Comparison of ENCODE assay signal across 21 cellular contexts in genomic region chr11:70460111-70460510, GRCh38.
"Had no signal": no experiment of that assay in that cellular context is flagged by ENCODE, and none has a peak within 500 bp of the region (broad histone marks: within the 10 kb centered on the region; RNA-seq: fewer than 3 reads in every experiment).

No MANE protein-coding gene starts in this region.

- H3K27ac ChIP-seq: coronary artery, heart left ventricle, neutrophil, stomach, thoracic aorta, transverse colon had no signal

- H3K9me3 ChIP-seq: heart left ventricle, neutrophil, stomach, thoracic aorta, transverse colon had no signal

- FAIRE-seq: frontal cortex, small intestine, urothelium cell line had no signal

- H3K4me3 ChIP-seq: coronary artery, heart left ventricle, lung, stomach, thoracic aorta, transverse colon had no signal

- H3K36me3 ChIP-seq: heart left ventricle, neutrophil, stomach, thoracic aorta, transverse colon had no signal

- ATAC-seq: left colon, left ventricle myocardium superior, right cardiac atrium had no signal

- DNase-seq: effector CD4-positive, alpha-beta T cell; heart left ventricle; hippocampal formation; left colon; left ventricle myocardium superior; mesenchymal stem cell; midbrain; nephron progenitor cell; right cardiac atrium; small intestine; stimulated activated CD4-positive, alpha-beta T cell treated with anti-CD3 and anti-CD28 coated beads, Interleukin-12 subunit alpha, Interleukin-12 subunit beta, amount 100 ng/mL, for 4 hours; stimulated activated naive CD4-positive, alpha-beta T cell; stomach; substantia nigra; transverse colon had no signal

- H3K4me1 ChIP-seq: stomach, transverse colon had no signal
